In genomic region chr22:24518774-24519485, GRCh38 we compare ENCODE assay signal across 26 cellular contexts. TPM values are rescaled to one million over a fixed set of nuclear protein-coding genes. Genes with fewer than 3 reads are reported as not detected.
DNase-seq lines count a peak whose midpoint lies in the region; ATAC-seq, FAIRE-seq and TF ChIP-seq lines count a peak whose summit lies in the region.
"Had no signal": no experiment of that assay in that cellular context is flagged by ENCODE, and none has a peak within 500 bp of the region (broad histone marks: within the 10 kb centered on the region; RNA-seq: fewer than 3 reads in every experiment).

No MANE protein-coding gene starts in this region.

- H3K27ac ChIP-seq in Karpas-422 (ENCODE audit: low read length) (no peak overlapping the region), right lobe of liver (peak overlapping the region in 2 of 3 donors; percentile 55)
- H3K27ac ChIP-seq: A549, KMS-11 had no signal

- WGBS in right lobe of liver (ENCODE audit: insufficient coverage, low coverage, low lambda C conversion rate, missing lambda C conversion rate), result 62% methylated on average over 9 of the region's 9 CpGs

- H2AFZ ChIP-seq in Karpas-422 (ENCODE audit: low read length), result no peak overlapping the region
- H2AFZ ChIP-seq: GM23338 had no signal

- H3K79me2 ChIP-seq in Karpas-422 (ENCODE audit: low read length), result no peaks in the 10 kb centered on the region

- H3K9me2 ChIP-seq in Karpas-422 (replicated peaks; ENCODE audit: insufficient read depth, low read length), result no peaks in the 10 kb centered on the region

- DNase-seq in left ventricle myocardium superior (no peak), cardiac septum (ENCODE audit: low spot score) (no peak), Karpas-422 (no peak), right lobe of liver (no peak), urothelium cell line (ENCODE audit: low spot score) (no peak)
- no peak for DNase-seq in effector CD4-positive, alpha-beta T cell
- DNase-seq in stimulated activated CD4-positive, alpha-beta T cell treated with anti-CD3 and anti-CD28 coated beads, Interleukin-15, amount 100 ng/mL, for 24 hours, result no peak
- DNase-seq: CD8-positive, alpha-beta memory T cell; DMS 273 treated with DMSO at 0.1 percent for 48 hours; DMS79; EL; GDM1; H9; NCI-H1048; NCI-H1417; NCI-H1694; NCI-H2029 treated with DMSO at 0.1 percent for 48 hours; NCI-H2227 treated with DMSO at 0.1 percent for 48 hours; NCI-H526 treated with DMSO at 0.1 percent for 48 hours; RPMI8226; SHP77 treated with DMSO at 0.1 percent for 48 hours had no signal

- no peak for TF ChIP-seq CTCF in right lobe of liver (IDR thresholded peaks at IDR 0.05)

- H3K9ac ChIP-seq in Karpas-422 (ENCODE audit: low read length), result peak overlapping the region; percentile 21; the same call in 1 of the 2 replicates
- H3K9ac ChIP-seq: KMS-11 had no signal

- H3K27me3 ChIP-seq in Karpas-422 (ENCODE audit: low read length) (no peaks in the 10 kb centered on the region), right lobe of liver (no peaks in the 10 kb centered on the region)

- intact Hi-C loops in left ventricle myocardium superior (cut with micrococcal nuclease) (no loop called here), cardiac septum (cut with DNase I) (no loop called here), right lobe of liver (cut with DNase I) (no loop called here)

- H4K20me1 ChIP-seq in Karpas-422 (ENCODE audit: insufficient read depth, low read depth, low read length), result no peaks in the 10 kb centered on the region

- peak; percentile 55 for FAIRE-seq in urothelium cell line (lab: Jason Lieb, UNC)
- FAIRE-seq: A549, GM12878, HTR-8/SVneo had no signal

- H3K36me3 ChIP-seq in Karpas-422 (ENCODE audit: insufficient read depth, low read length) (no peaks in the 10 kb centered on the region), right lobe of liver (peaks cover 0 to 37% (median 18%) of the 10 kb centered on the region in 4 donors)

- TF ChIP-seq POLR2A in right lobe of liver (IDR thresholded peaks at IDR 0.05), result no peak

- H3K4me3 ChIP-seq in Karpas-422 (ENCODE audit: low read length) (no peak overlapping the region), right lobe of liver (no peak overlapping the region)
- H3K4me3 ChIP-seq: A549, GM12878, GM23338 had no signal

- ATAC-seq in left ventricle myocardium superior (peak; percentile 51), right lobe of liver (no peak)
- ATAC-seq: A549, GM12878, GM23338 had no signal

- H3K4me2 ChIP-seq in Karpas-422 (ENCODE audit: low read depth, low read length, poor library complexity, severe bottlenecking), result peak overlapping the region; percentile 31
- H3K4me2 ChIP-seq: A549, GM23338, KMS-11 had no signal

- H3K4me1 ChIP-seq in Karpas-422 (ENCODE audit: low read length) (peaks cover 65% of the 10 kb centered on the region), right lobe of liver (peaks cover 0 to 88% (median 33%) of the 10 kb centered on the region in 4 donors)

- H3K9me3 ChIP-seq in Karpas-422 (ENCODE audit: low read length) (no peaks in the 10 kb centered on the region), right lobe of liver (no peaks in the 10 kb centered on the region)
- H3K9me3 ChIP-seq: A549 had no signal

RNA-seq across cellular contexts. Expression of gene UPB1, which starts 23.8 kb away (rescaled TPM):
- 0.97 TPM for total RNA-seq in left ventricle myocardium superior
- 0.67 TPM for total RNA-seq in cardiac septum
- 0.19 and 1.3 TPM in 2 replicates for total RNA-seq in Karpas-422 (2014; rRNA removed; shearing (Covaris generic); ENCODE audit: low replicate concordance)
- 100 to 1,000 TPM in 3 of 6 experiments, 10 to 100 TPM in 3; 50.6 to 169 (median 100) TPM for total RNA-seq in right lobe of liver
- total RNA-seq: CD8-positive, alpha-beta memory T cell; GM23338; H9 had no signal

RNA-seq across cellular contexts. Expression of gene GUCD1, which starts 36.0 kb away (rescaled TPM):
- total RNA-seq in left ventricle myocardium superior (275 TPM), cardiac septum (97.4 TPM), right lobe of liver (100 to 1,000 TPM in 5 of 6 experiments, 10 to 100 TPM in 1; 94.0 to 281 (median 213) TPM)
- 116 and 144 TPM in 2 replicates for total RNA-seq in Karpas-422 (2014; rRNA removed; shearing (Covaris generic); ENCODE audit: low replicate concordance)

RNA-seq across cellular contexts. Expression of gene SNRPD3, which starts 36.9 kb away (rescaled TPM):
- 73.7 TPM for total RNA-seq in left ventricle myocardium superior
- 62.9 TPM for total RNA-seq in cardiac septum
- total RNA-seq in Karpas-422 (2014; rRNA removed; shearing (Covaris generic); ENCODE audit: low replicate concordance), result 217 and 263 TPM in 2 replicates
- 100 to 1,000 TPM in 2 of 6 experiments, 10 to 100 TPM in 4; 43.3 to 180 (median 53.4) TPM for total RNA-seq in right lobe of liver

Comparison
In these comparisons a context has a peak if more than half of its experiments do, and no peak if none do; other contexts are left out.
1. RNA of gene UPB1, which starts 23.8 kb away (total RNA-seq): 50.6 to 169 TPM in right lobe of liver; 0.97 TPM in left ventricle myocardium superior (single experiment), 0.67 TPM in cardiac septum (single experiment) and 0.19 to 1.3 TPM in Karpas-422; every median in the first group is over 10 times any median in the second.